2 cellular contexts compared by ENCODE assay signal in the genomic region with DNA sequence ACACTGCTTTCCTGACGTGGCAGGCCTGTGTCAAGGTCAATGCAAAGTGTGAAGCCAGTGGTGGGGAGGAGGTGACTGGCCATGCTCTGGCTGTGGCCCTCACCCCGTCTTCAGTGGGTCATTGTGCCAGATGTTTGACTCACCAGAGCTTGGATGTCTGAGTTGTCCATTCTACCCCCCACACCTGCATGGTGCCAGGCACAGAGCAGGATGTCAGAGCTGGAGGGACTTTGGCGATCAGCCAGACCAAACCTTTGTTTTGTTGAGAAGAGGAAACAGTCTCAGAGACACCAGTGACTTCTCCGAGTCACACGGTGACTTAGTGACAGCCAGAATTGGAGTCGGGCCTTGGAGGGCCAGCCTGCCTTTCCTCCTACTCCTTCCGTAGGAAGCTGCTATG.
TF ChIP-seq lines count a peak whose summit lies in the region.

No MANE protein-coding gene starts in this region.

TF ChIP-seq in liver, 16 proteins besides CTCF, POLR2A, EP300 and RAD21 (continued from another document):
- TF ChIP-seq REST (IDR thresholded peaks at IDR 0.05) (no peak), RXRA (IDR thresholded peaks at IDR 0.05) (no peak), ZBTB33 (IDR thresholded peaks at IDR 0.05) (no peak), ATF3 (IDR thresholded peaks at IDR 0.05) (no peak), NR2F2 (IDR thresholded peaks at IDR 0.05) (no peak), HNF4G (IDR thresholded peaks at IDR 0.05) (no peak), TAF1 (conservative IDR thresholded peaks at IDR 0.05) (no peak), SP1 (IDR thresholded peaks at IDR 0.05) (no peak)

TF ChIP-seq in GM23338, 12 proteins besides CTCF, POLR2A, EP300 and RAD21 (continued from another document):
- TF ChIP-seq, protein P1, sequence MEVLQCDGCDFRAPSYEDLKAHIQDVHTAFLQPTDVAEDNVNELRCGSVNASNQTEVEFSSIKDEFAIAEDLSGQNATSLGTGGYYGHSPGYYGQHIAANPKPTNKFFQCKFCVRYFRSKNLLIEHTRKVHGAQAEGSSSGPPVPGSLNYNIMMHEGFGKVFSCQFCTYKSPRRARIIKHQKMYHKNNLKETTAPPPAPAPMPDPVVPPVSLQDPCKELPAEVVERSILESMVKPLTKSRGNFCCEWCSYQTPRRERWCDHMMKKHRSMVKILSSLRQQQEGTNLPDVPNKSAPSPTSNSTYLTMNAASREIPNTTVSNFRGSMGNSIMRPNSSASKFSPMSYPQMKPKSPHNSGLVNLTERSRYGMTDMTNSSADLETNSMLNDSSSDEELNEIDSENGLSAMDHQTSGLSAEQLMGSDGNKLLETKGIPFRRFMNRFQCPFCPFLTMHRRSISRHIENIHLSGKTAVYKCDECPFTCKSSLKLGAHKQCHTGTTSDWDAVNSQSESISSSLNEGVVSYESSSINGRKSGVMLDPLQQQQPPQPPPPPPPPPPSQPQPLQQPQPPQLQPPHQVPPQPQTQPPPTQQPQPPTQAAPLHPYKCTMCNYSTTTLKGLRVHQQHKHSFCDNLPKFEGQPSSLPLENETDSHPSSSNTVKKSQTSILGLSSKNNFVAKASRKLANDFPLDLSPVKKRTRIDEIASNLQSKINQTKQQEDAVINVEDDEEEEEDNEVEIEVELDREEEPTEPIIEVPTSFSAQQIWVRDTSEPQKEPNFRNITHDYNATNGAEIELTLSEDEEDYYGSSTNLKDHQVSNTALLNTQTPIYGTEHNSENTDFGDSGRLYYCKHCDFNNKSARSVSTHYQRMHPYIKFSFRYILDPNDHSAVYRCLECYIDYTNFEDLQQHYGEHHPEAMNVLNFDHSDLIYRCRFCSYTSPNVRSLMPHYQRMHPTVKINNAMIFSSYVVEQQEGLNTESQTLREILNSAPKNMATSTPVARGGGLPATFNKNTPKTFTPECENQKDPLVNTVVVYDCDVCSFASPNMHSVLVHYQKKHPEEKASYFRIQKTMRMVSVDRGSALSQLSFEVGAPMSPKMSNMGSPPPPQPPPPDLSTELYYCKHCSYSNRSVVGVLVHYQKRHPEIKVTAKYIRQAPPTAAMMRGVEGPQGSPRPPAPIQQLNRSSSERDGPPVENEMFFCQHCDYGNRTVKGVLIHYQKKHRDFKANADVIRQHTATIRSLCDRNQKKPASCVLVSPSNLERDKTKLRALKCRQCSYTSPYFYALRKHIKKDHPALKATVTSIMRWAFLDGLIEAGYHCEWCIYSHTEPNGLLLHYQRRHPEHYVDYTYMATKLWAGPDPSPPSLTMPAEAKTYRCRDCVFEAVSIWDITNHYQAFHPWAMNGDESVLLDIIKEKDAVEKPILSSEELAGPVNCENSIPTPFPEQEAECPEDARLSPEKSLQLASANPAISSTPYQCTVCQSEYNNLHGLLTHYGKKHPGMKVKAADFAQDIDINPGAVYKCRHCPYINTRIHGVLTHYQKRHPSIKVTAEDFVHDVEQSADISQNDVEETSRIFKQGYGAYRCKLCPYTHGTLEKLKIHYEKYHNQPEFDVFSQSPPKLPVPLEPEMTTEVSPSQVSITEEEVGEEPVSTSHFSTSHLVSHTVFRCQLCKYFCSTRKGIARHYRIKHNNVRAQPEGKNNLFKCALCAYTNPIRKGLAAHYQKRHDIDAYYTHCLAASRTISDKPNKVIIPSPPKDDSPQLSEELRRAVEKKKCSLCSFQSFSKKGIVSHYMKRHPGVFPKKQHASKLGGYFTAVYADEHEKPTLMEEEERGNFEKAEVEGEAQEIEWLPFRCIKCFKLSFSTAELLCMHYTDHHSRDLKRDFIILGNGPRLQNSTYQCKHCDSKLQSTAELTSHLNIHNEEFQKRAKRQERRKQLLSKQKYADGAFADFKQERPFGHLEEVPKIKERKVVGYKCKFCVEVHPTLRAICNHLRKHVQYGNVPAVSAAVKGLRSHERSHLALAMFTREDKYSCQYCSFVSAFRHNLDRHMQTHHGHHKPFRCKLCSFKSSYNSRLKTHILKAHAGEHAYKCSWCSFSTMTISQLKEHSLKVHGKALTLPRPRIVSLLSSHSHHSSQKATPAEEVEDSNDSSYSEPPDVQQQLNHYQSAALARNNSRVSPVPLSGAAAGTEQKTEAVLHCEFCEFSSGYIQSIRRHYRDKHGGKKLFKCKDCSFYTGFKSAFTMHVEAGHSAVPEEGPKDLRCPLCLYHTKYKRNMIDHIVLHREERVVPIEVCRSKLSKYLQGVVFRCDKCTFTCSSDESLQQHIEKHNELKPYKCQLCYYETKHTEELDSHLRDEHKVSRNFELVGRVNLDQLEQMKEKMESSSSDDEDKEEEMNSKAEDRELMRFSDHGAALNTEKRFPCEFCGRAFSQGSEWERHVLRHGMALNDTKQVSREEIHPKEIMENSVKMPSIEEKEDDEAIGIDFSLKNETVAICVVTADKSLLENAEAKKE (CRISPR knock-in tag; IDR thresholded peaks at IDR 0.05): no peak
- TF ChIP-seq EZH2phosphoT487 (IDR thresholded peaks at IDR 0.05; ENCODE audit: unreplicated experiment) (no peak), NANOG (IDR thresholded peaks at IDR 0.05; ENCODE audit: borderline replicate concordance) (no peak), POLR2AphosphoS5 (IDR thresholded peaks at IDR 0.05; ENCODE audit: low read depth) (no peak), EZH2 (IDR thresholded peaks at IDR 0.05; ENCODE audit: low read depth, unreplicated experiment) (no peak), STAT1 (IDR thresholded peaks at IDR 0.05; ENCODE audit: unreplicated experiment) (no peak)
